18 cellular contexts compared by ENCODE assay signal in the genomic region with DNA sequence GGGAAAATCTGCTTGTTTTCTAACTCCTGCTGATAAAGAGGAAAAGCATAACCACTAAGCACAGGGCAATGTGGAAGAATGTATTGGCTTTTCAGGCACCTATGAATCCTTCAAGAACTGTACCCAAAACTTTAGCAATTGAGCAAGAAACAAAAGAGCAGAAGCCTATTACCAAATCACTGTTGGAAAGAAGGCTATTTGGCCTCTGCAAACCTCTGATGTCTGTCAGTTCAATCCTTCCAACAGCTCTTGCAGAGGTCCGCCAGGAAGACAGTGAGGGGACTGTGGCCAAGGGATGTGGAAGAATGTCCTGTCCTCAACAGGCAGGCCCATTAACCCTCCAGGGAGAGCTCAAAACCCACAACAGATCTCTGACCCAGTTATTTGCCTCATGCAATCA.
"Had no signal": no experiment of that assay in that cellular context is flagged by ENCODE, and none has a peak within 500 bp of the region (broad histone marks: within the 10 kb centered on the region; RNA-seq: fewer than 3 reads in every experiment).

No MANE protein-coding gene starts in this region.

- H3K4me3 ChIP-seq: colonic mucosa had no signal

- H3K36me3 ChIP-seq: colonic mucosa had no signal

- H3K27ac Mint-ChIP-seq: activated B cell treated with CpG ODN at 0.5 μM for 24 hours; activated CD4-positive, alpha-beta T cell treated with anti-CD3 and anti-CD28 coated beads, Interleukin-2, amount 10 ng/mL, durations not matched to agents 7 days and 5 days; activated naive CD4-positive, alpha-beta T cell treated with anti-CD3 and anti-CD28 coated beads, Interleukin-2, amount 50 U/mL, for 24 hours; activated T-helper 2 cell treated with anti-CD3 and anti-CD28 coated beads, Interferon-gamma antibody, Interleukin-2, Interleukin-4, amounts not matched to agents 10 μg/mL and 5 μg/mL and 100 μg/mL, durations not matched to agents 14 hours and 24 hours and 36 hours; immature natural killer cell; natural killer cell; stimulated activated effector memory CD8-positive, alpha-beta T cell treated with anti-CD3 and anti-CD28 coated beads, Interleukin-12 subunit alpha, Interleukin-12 subunit beta, amount 100 ng/mL, for 72 hours; T-helper 17 cell; type B pancreatic cell had no signal

- H3K4me3 Mint-ChIP-seq: activated B cell treated with CpG ODN at 0.5 μM for 24 hours; activated CD4-positive, alpha-beta T cell treated with anti-CD3 and anti-CD28 coated beads, Interleukin-2, amount 10 ng/mL, durations not matched to agents 7 days and 5 days; activated naive CD4-positive, alpha-beta T cell treated with anti-CD3 and anti-CD28 coated beads, Interleukin-2, amount 50 U/mL, for 24 hours; immature natural killer cell; natural killer cell; stimulated activated effector memory CD8-positive, alpha-beta T cell treated with anti-CD3 and anti-CD28 coated beads, Interleukin-12 subunit alpha, Interleukin-12 subunit beta, amount 100 ng/mL, for 72 hours; T-helper 17 cell; type B pancreatic cell had no signal

- H3K4me1 ChIP-seq: colonic mucosa had no signal

- H3K36me3 Mint-ChIP-seq: activated naive CD4-positive, alpha-beta T cell treated with anti-CD3 and anti-CD28 coated beads, Interleukin-2, amount 50 U/mL, for 24 hours; immature natural killer cell; natural killer cell; stimulated activated effector memory CD8-positive, alpha-beta T cell treated with anti-CD3 and anti-CD28 coated beads, Interleukin-12 subunit alpha, Interleukin-12 subunit beta, amount 100 ng/mL, for 72 hours; type B pancreatic cell had no signal

- DNase-seq: activated B cell treated with CpG ODN at 0.5 μM for 24 hours; activated CD4-positive, alpha-beta T cell treated with anti-CD3 and anti-CD28 coated beads, Interleukin-2, amount 10 ng/mL, durations not matched to agents 7 days and 5 days; amygdala; caudate nucleus; colonic mucosa; effector CD4-positive, alpha-beta T cell; immature natural killer cell; left colon; mammary epithelial cell; natural killer cell; SHP77; small intestine; substantia nigra; T-helper 17 cell had no signal

- ATAC-seq: left colon; natural killer cell; stimulated activated effector memory CD8-positive, alpha-beta T cell treated with anti-CD3 and anti-CD28 coated beads, Interleukin-12 subunit alpha, Interleukin-12 subunit beta, amount 100 ng/mL, for 72 hours; T-helper 17 cell had no signal

- H3K27ac ChIP-seq: colonic mucosa had no signal

- H3K27me3 Mint-ChIP-seq: type B pancreatic cell had no signal

- H3K27me3 ChIP-seq: colonic mucosa had no signal

- H3K4me1 Mint-ChIP-seq: activated B cell treated with CpG ODN at 0.5 μM for 24 hours; activated CD4-positive, alpha-beta T cell treated with anti-CD3 and anti-CD28 coated beads, Interleukin-2, amount 10 ng/mL, durations not matched to agents 7 days and 5 days; activated naive CD4-positive, alpha-beta T cell treated with anti-CD3 and anti-CD28 coated beads, Interleukin-2, amount 50 U/mL, for 24 hours; immature natural killer cell; natural killer cell; T-helper 17 cell had no signal

- H3K9me3 ChIP-seq: colonic mucosa had no signal

- H3K9me3 Mint-ChIP-seq: activated B cell treated with CpG ODN at 0.5 μM for 24 hours; activated CD4-positive, alpha-beta T cell treated with anti-CD3 and anti-CD28 coated beads, Interleukin-2, amount 10 ng/mL, durations not matched to agents 7 days and 5 days; activated naive CD4-positive, alpha-beta T cell treated with anti-CD3 and anti-CD28 coated beads, Interleukin-2, amount 50 U/mL, for 24 hours; activated T-helper 2 cell treated with anti-CD3 and anti-CD28 coated beads, Interferon-gamma antibody, Interleukin-2, Interleukin-4, amounts not matched to agents 10 μg/mL and 5 μg/mL and 100 μg/mL, durations not matched to agents 14 hours and 24 hours and 36 hours; immature natural killer cell; natural killer cell; stimulated activated effector memory CD8-positive, alpha-beta T cell treated with anti-CD3 and anti-CD28 coated beads, Interleukin-12 subunit alpha, Interleukin-12 subunit beta, amount 100 ng/mL, for 72 hours had no signal
